In genomic region chr1:12708396-12708795, GRCh38 we compare ENCODE assay signal across 34 cellular contexts. TPM values are rescaled to one million over a fixed set of nuclear protein-coding genes. Genes with fewer than 3 reads are reported as not detected.
"Had no signal": no experiment of that assay in that cellular context is flagged by ENCODE, and none has a peak within 500 bp of the region (broad histone marks: within the 10 kb centered on the region; RNA-seq: fewer than 3 reads in every experiment).

No MANE protein-coding gene starts in this region.

- H3K9me3 ChIP-seq: prostate gland had no signal

- H3K27me3 ChIP-seq: esophagus muscularis mucosa, foreskin keratinocyte, gastroesophageal sphincter, heart right ventricle, right atrium auricular region, upper lobe of left lung had no signal

- H3K4me1 ChIP-seq: esophagus muscularis mucosa, foreskin keratinocyte, gastroesophageal sphincter, heart right ventricle, prostate gland, right atrium auricular region, suprapubic skin, upper lobe of left lung had no signal

- H3K4me2 ChIP-seq: smooth muscle cell had no signal

- DNase-seq: dermis blood vessel endothelial cell; effector memory CD4-positive, alpha-beta T cell; glutamatergic neuron; heart right ventricle; hypothalamus; kidney; naive B cell; stimulated activated CD4-positive, alpha-beta T cell treated with anti-CD3 and anti-CD28 coated beads, Interleukin-12 subunit alpha, Interleukin-12 subunit beta, amount 100 ng/mL, for 4 hours; stimulated activated CD4-positive, alpha-beta T cell treated with anti-CD3 and anti-CD28 coated beads, Interleukin-1b, Interleukin-23, amount 100 ng/mL, for 48 hours; stimulated activated CD4-positive, alpha-beta T cell treated with anti-CD3 and anti-CD28 coated beads, Interleukin-4, amount 100 ng/mL, for 1 hour; stimulated activated CD8-positive, alpha-beta memory T cell treated with anti-CD3 and anti-CD28 coated beads, Interleukin-4, amount 100 ng/mL, for 48 hours; stimulated activated naive CD4-positive, alpha-beta T cell; stimulated activated naive CD8-positive, alpha-beta T cell treated with anti-CD3 and anti-CD28 coated beads, Interleukin-15, amount 100 ng/mL, for 72 hours; upper lobe of left lung had no signal

- ATAC-seq: foreskin keratinocyte; gastroesophageal sphincter; heart right ventricle; left lobe of liver; mucosa of descending colon; natural killer cell treated with Interleukin-12 subunit alpha and Interleukin-12 subunit beta and Interleukin-15 and Interleukin-18, amount 100 ng/mL, for 72 hours; sciatic nerve; stimulated activated naive CD8-positive, alpha-beta T cell treated with anti-CD3 and anti-CD28 coated beads, Interleukin-15, amount 100 ng/mL, for 72 hours had no signal

- H3K27ac ChIP-seq: coronary artery, esophagus muscularis mucosa, foreskin keratinocyte, gastroesophageal sphincter, heart right ventricle, prostate gland, right atrium auricular region, suprapubic skin, upper lobe of left lung had no signal

- H3K4me3 ChIP-seq: coronary artery, esophagus muscularis mucosa, gastroesophageal sphincter, heart right ventricle, lung, mucosa of descending colon, prostate gland, right atrium auricular region, smooth muscle cell, suprapubic skin, upper lobe of left lung had no signal

- H3K36me3 ChIP-seq: esophagus muscularis mucosa, gastroesophageal sphincter, heart right ventricle, prostate gland, right atrium auricular region, suprapubic skin, upper lobe of left lung had no signal

RNA-seq across cellular contexts. Expression of gene AADACL3, which starts 7.5 kb away (rescaled TPM):
- total RNA-seq: dermis blood vessel endothelial cell; endothelial cell of umbilical vein; epithelial cell of proximal tubule; esophagus muscularis mucosa; fibroblast of lung; foreskin keratinocyte; gastroesophageal sphincter; heart right ventricle; kidney; left lobe of liver; liver; lung; mesothelial cell of epicardium; mucosa of descending colon; natural killer cell treated with Interleukin-12 subunit alpha and Interleukin-12 subunit beta and Interleukin-15 and Interleukin-18, amount 100 ng/mL, for 72 hours; neural crest cell; osteoblast; prostate gland; right atrium auricular region; sciatic nerve; upper lobe of left lung had no signal
- polyA plus RNA-seq: endothelial cell of umbilical vein, fibroblast of lung, foreskin keratinocyte, heart right ventricle, liver, lung had no signal

RNA-seq across cellular contexts. Expression of gene CFAP107, which starts 37.6 kb away (rescaled TPM):
- total RNA-seq: dermis blood vessel endothelial cell; endothelial cell of umbilical vein; epithelial cell of proximal tubule; esophagus muscularis mucosa; fibroblast of lung; foreskin keratinocyte; gastroesophageal sphincter; heart right ventricle; kidney; left lobe of liver; liver; mesothelial cell of epicardium; mucosa of descending colon; natural killer cell treated with Interleukin-12 subunit alpha and Interleukin-12 subunit beta and Interleukin-15 and Interleukin-18, amount 100 ng/mL, for 72 hours; neural crest cell; osteoblast; right atrium auricular region; sciatic nerve; smooth muscle cell had no signal
- polyA plus RNA-seq: endothelial cell of umbilical vein, fibroblast of lung, foreskin keratinocyte, heart right ventricle, liver, smooth muscle cell had no signal
